Comparison of ENCODE assay signal across 22 cellular contexts in the genomic region with DNA sequence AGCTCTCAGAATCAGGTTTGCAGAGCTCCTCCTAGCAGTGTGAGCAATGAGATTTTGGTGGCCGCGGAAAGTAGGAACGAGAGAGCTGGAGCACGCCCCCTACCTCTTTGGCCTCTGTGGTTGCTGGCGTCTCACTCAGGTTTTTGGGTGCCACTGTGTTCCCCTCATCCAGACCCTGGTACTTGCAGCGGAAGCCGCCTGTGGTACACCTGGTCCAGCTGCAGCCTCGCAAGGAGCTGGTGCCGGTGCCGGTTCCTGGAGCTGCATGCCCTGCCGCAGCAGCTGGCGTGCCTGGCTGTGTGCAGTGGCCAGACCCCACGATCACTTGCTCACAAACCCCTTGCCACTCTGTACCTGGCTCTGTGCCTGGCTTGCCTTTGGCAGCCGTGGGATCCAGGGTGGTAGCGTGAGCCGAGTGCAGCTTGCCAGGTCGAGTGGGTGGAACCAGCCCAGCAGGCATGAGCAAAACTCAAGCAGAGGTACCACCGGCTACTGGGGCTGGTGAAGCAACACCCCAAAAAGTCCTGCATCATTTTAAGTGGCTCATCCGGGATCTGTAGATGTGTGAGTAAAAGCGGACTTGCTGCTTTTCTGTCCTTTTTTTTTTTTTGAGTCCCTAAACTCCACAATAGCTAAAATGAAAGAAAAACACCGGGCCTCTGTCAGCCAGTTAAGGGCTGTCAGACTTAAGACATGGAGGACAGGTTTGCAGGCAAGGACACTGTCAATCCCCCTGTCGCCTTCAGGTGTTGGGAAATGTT.
DNase-seq lines count a peak whose midpoint lies in the region; ATAC-seq, FAIRE-seq and TF ChIP-seq lines count a peak whose summit lies in the region.
"Had no signal": no experiment of that assay in that cellular context is flagged by ENCODE, and none has a peak within 500 bp of the region (broad histone marks: within the 10 kb centered on the region; RNA-seq: fewer than 3 reads in every experiment).

No MANE protein-coding gene starts in this region.

- no peak for FAIRE-seq in GM12878 (lab: Jason Lieb, UNC)
- FAIRE-seq: bronchial epithelial cell had no signal

- H3K9ac ChIP-seq in GM12878 (ENCODE audit: control insufficient read depth, insufficient read depth, low read length): no peak overlapping the region
- H3K9ac ChIP-seq in skeletal muscle satellite cell (ENCODE audit: low read depth, low read length): no peak overlapping the region

- no peaks in the 10 kb centered on the region for H3K9me3 ChIP-seq in GM12878 (replicated peaks; ENCODE audit: control insufficient read depth, insufficient read depth, low read length)
- H3K9me3 ChIP-seq in skeletal muscle satellite cell (replicated peaks; ENCODE audit: low read length): no peaks in the 10 kb centered on the region
- H3K9me3 ChIP-seq in ascending aorta: no peaks in the 10 kb centered on the region
- H3K9me3 ChIP-seq: psoas muscle, thyroid gland had no signal

- H3K27me3 ChIP-seq in GM12878 (replicated peaks in 1 of 2; ENCODE audit: control insufficient read depth in 2 of 2, insufficient read depth in 2 of 2, low read length in 1 of 2) (no peaks in the 10 kb centered on the region), skeletal muscle satellite cell (ENCODE audit: control insufficient read depth, insufficient read depth, low read length) (no peaks in the 10 kb centered on the region), ascending aorta (no peaks in the 10 kb centered on the region)
- H3K27me3 ChIP-seq: thyroid gland had no signal

- intact Hi-C loops in GM12878 (cut with micrococcal nuclease; ENCODE audit: unreplicated experiment) (no loop called here), ascending aorta (cut with DNase I) (no loop called here)

- no TSS peak for BruUV-seq in GM12878 (replicated peaks; lab: Mats Ljungman, UMichigan)

- SMC1A ChIA-PET in GM12878 (lab: Charles Lee; ENCODE audit: uncharacterized antibody, unreplicated experiment): no interaction called here

- H3K36me3 ChIP-seq in GM12878 (ENCODE audit: control insufficient read depth in 2 of 2, insufficient read depth in 2 of 2, low read length in 1 of 2) (no peaks in the 10 kb centered on the region), skeletal muscle satellite cell (ENCODE audit: insufficient read depth, low read length) (no peaks in the 10 kb centered on the region), ascending aorta (no peaks in the 10 kb centered on the region)
- H3K36me3 ChIP-seq: thyroid gland had no signal

- no peak for TF ChIP-seq EP300 in GM12878 (IDR thresholded peaks at IDR 0.05; ENCODE audit: borderline replicate concordance in 1 of 2, control insufficient read depth in 1 of 2, low read depth in 2 of 2, low read length in 2 of 2)

- 60% methylated on average over 22 of the region's 22 CpGs for WGBS in GM12878 (ENCODE audit: insufficient coverage, insufficient replicate concordance, low lambda C conversion rate, missing lambda C conversion rate)

- H3K27ac ChIP-seq in GM12878 (ENCODE audit: control insufficient read depth, insufficient read depth) (no peak overlapping the region), ascending aorta (no peak overlapping the region)
- H3K27ac ChIP-seq: C4-2B, psoas muscle, thyroid gland had no signal

- H3K4me3 ChIP-seq in GM12878 (no peak overlapping the region), skeletal muscle satellite cell (ENCODE audit: low read length) (peak overlapping the region; percentile 32), ascending aorta (no peak overlapping the region)
- H3K4me3 ChIP-seq: lung, psoas muscle, thyroid gland had no signal

- H3K79me2 ChIP-seq in GM12878 (ENCODE audit: control insufficient read depth, insufficient read depth, low read length): no peaks in the 10 kb centered on the region

- RAD21 ChIA-PET in GM12878 (lab: Charles Lee; ENCODE audit: unreplicated experiment): no interaction called here

- no peak for TF ChIP-seq POLR2A in GM12878 (IDR thresholded peaks at IDR 0.05; ENCODE audit: low read depth, low read length)

- H3K4me2 ChIP-seq in GM12878 (ENCODE audit: control insufficient read depth, insufficient read depth): no peak overlapping the region
- H3K4me2 ChIP-seq in skeletal muscle satellite cell (ENCODE audit: low read length): no peak overlapping the region

- peak; percentile 18 for ATAC-seq in GM12878
- ATAC-seq: activated CD8-positive, alpha-beta T cell treated with anti-CD3 and anti-CD28 coated beads, Interleukin-2, amount 10 ng/mL, durations not matched to agents 7 days and 5 days; psoas muscle; stimulated activated naive B cell treated with anti-CD40 and anti-IgM and Interleukin-4, amounts not matched to agents 10 μg/mL and 1 μg/mL and 100 μg/mL, for 72 hours had no signal

- TF ChIP-seq CTCF in GM12878 (IDR thresholded peaks at IDR 0.05 in 2 of 3, conservative IDR thresholded peaks at IDR 0.05 in 1 of 3; ENCODE audit: control insufficient read depth in 2 of 3, extremely low read depth in 1 of 3, insufficient read depth in 1 of 3, low read depth in 3 of 3, low read length in 3 of 3) (no peak), ascending aorta (IDR thresholded peaks at IDR 0.05) (no peak), GM20000 (IDR thresholded peaks at IDR 0.05; ENCODE audit: extremely low read depth, missing control alignments) (no peak)

- H4K20me1 ChIP-seq in GM12878 (ENCODE audit: control insufficient read depth, insufficient read depth): no peaks in the 10 kb centered on the region

- H3K4me1 ChIP-seq in GM12878 (ENCODE audit: control insufficient read depth, insufficient read depth, low read length): no peaks in the 10 kb centered on the region
- no peaks in the 10 kb centered on the region for H3K4me1 ChIP-seq in skeletal muscle satellite cell (ENCODE audit: control insufficient read depth, insufficient read depth, low read length)
- no peaks in the 10 kb centered on the region for H3K4me1 ChIP-seq in ascending aorta
- H3K4me1 ChIP-seq: psoas muscle, thyroid gland had no signal

- H2AFZ ChIP-seq in GM12878 (ENCODE audit: control insufficient read depth, low read depth, low read length): no peak overlapping the region

- DNase-seq in NCI-H2029 treated with DMSO at 0.1 percent for 48 hours (lab: John Stamatoyannopoulos, UW): peak; percentile 1
- no peak for DNase-seq in NCI-H2029 (lab: John Stamatoyannopoulos, UW)
- DNase-seq in NCI-H2081 (lab: John Stamatoyannopoulos, UW): peak; percentile 67 to 89
- DNase-seq in GM12878 (ENCODE audit: low read depth, low spot score): no peak
- no peak for DNase-seq in ascending aorta (ENCODE audit: low spot score in 2 of 2)
- DNase-seq in GM20000 (ENCODE audit: low spot score): no peak
- no peak for DNase-seq in stimulated activated CD4-positive, alpha-beta T cell treated with anti-CD3 and anti-CD28 coated beads, Interleukin-4, amount 100 ng/mL, for 24 hours
- DNase-seq: 8988T; activated CD8-positive, alpha-beta T cell treated with anti-CD3 and anti-CD28 coated beads, Interleukin-2, amount 10 ng/mL, durations not matched to agents 7 days and 5 days; activated naive CD8-positive, alpha-beta T cell treated with anti-CD3 and anti-CD28 coated beads for 36 hours; DMS79 treated with DMSO at 0.1 percent for 48 hours; HCEC 1CT; naive B cell; RPMI8226; stimulated activated naive B cell treated with anti-CD40 and anti-IgM and Interleukin-4, amounts not matched to agents 10 μg/mL and 1 μg/mL and 100 μg/mL, for 72 hours; T-helper 1 cell had no signal

- in situ Hi-C loops in GM12878 (cut with MboI): no loop called here

- TF ChIP-seq RAD21 in GM12878 (IDR thresholded peaks at IDR 0.05; ENCODE audit: insufficient read depth, low read depth, low read length): no peak

- POLR2A ChIA-PET in GM12878 (lab: Charles Lee): no interaction called here

- CTCF ChIA-PET in GM12878 (lab: Yijun Ruan, JAX): no interaction called here

TF ChIP-seq in GM12878, 131 proteins besides CTCF, POLR2A, EP300 and RAD21:
- TF ChIP-seq EGR1 (IDR thresholded peaks at IDR 0.05; ENCODE audit: borderline replicate concordance in 1 of 2, low read depth in 2 of 2, low read length in 2 of 2) (no peak), HCFC1 (IDR thresholded peaks at IDR 0.05; ENCODE audit: low read length) (no peak), ATF7 (IDR thresholded peaks at IDR 0.05; ENCODE audit: low read depth) (no peak), NR2C2 (IDR thresholded peaks at IDR 0.05; ENCODE audit: borderline replicate concordance, control insufficient read depth, insufficient read length, low read depth) (no peak)
- TF ChIP-seq, protein P1, sequence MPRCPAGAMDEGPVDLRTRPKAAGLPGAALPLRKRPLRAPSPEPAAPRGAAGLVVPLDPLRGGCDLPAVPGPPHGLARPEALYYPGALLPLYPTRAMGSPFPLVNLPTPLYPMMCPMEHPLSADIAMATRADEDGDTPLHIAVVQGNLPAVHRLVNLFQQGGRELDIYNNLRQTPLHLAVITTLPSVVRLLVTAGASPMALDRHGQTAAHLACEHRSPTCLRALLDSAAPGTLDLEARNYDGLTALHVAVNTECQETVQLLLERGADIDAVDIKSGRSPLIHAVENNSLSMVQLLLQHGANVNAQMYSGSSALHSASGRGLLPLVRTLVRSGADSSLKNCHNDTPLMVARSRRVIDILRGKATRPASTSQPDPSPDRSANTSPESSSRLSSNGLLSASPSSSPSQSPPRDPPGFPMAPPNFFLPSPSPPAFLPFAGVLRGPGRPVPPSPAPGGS (IDR thresholded peaks at IDR 0.05; ENCODE audit: borderline replicate concordance, insufficient read depth, low read depth, low read length, poor library complexity, severe bottlenecking): no peak
- TF ChIP-seq, protein P2, sequence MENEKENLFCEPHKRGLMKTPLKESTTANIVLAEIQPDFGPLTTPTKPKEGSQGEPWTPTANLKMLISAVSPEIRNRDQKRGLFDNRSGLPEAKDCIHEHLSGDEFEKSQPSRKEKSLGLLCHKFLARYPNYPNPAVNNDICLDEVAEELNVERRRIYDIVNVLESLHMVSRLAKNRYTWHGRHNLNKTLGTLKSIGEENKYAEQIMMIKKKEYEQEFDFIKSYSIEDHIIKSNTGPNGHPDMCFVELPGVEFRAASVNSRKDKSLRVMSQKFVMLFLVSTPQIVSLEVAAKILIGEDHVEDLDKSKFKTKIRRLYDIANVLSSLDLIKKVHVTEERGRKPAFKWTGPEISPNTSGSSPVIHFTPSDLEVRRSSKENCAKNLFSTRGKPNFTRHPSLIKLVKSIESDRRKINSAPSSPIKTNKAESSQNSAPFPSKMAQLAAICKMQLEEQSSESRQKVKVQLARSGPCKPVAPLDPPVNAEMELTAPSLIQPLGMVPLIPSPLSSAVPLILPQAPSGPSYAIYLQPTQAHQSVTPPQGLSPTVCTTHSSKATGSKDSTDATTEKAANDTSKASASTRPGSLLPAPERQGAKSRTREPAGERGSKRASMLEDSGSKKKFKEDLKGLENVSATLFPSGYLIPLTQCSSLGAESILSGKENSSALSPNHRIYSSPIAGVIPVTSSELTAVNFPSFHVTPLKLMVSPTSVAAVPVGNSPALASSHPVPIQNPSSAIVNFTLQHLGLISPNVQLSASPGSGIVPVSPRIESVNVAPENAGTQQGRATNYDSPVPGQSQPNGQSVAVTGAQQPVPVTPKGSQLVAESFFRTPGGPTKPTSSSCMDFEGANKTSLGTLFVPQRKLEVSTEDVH (IDR thresholded peaks at IDR 0.05; ENCODE audit: low read depth, partially characterized antibody): no peak

Comparison
In these comparisons a context has a peak if more than half of its experiments do, and no peak if none do; other contexts are left out.
1. DNase-seq: peak in NCI-H2029 treated with DMSO at 0.1 percent for 48 hours (single experiment) and NCI-H2081 (2 of 2); none in NCI-H2029 (single experiment), GM12878 (single experiment), ascending aorta (0 of 2), GM20000 (single experiment) and stimulated activated CD4-positive, alpha-beta T cell treated with anti-CD3 and anti-CD28 coated beads, Interleukin-4, amount 100 ng/mL, for 24 hours (single experiment).